11 cellular contexts compared by ENCODE assay signal in genomic region chr11:128463386-128463829, GRCh38.
DNase-seq lines count a peak whose midpoint lies in the region; ATAC-seq and TF ChIP-seq lines count a peak whose summit lies in the region.
"Had no signal": no experiment of that assay in that cellular context is flagged by ENCODE, and none has a peak within 500 bp of the region (broad histone marks: within the 10 kb centered on the region; RNA-seq: fewer than 3 reads in every experiment).

No MANE protein-coding gene starts in this region.

- DNase-seq in Calu3 (no peak), left cardiac atrium (peak; percentile 69), sciatic nerve (ENCODE audit: low spot score) (no peak), D341Med (ENCODE audit: low spot score) (no peak)
- DNase-seq in activated CD8-positive, alpha-beta T cell treated with anti-CD3 and anti-CD28 coated beads for 36 hours: no peak
- DNase-seq in stimulated activated CD4-positive, alpha-beta T cell treated with anti-CD3 and anti-CD28 coated beads, Interleukin-2, amount 100 ng/mL, for 24 hours: no peak
- no peak for DNase-seq in activated CD4-positive, alpha-beta T cell treated with anti-CD3 and anti-CD28 coated beads for 1 hour
- DNase-seq: activated gamma-delta T cell treated with Interleukin-2 at 50 U/mL for 16 hours, NCI-H82, small intestine had no signal

- intact Hi-C loops in Calu3 (cut with micrococcal nuclease; ENCODE audit: unreplicated experiment) (no loop called here), left cardiac atrium (cut with DNase I) (no loop called here), sciatic nerve (cut with DNase I) (no loop called here)
- intact Hi-C loops in activated CD8-positive, alpha-beta T cell treated with anti-CD3 and anti-CD28 coated beads for 36 hours (cut with micrococcal nuclease): no loop called here

- H3K27me3 Mint-ChIP-seq in Calu3 (ENCODE audit: unreplicated experiment): no peaks in the 10 kb centered on the region
- H3K27me3 Mint-ChIP-seq in activated CD8-positive, alpha-beta T cell treated with anti-CD3 and anti-CD28 coated beads for 36 hours: no peaks in the 10 kb centered on the region

- no peak for ATAC-seq in activated CD8-positive, alpha-beta T cell treated with anti-CD3 and anti-CD28 coated beads for 36 hours
- ATAC-seq in left cardiac atrium (peak; percentile 70 to 91), sciatic nerve (peak; percentile 85), HG03457 (IDR thresholded peaks at IDR 0.05; ENCODE audit: unreplicated experiment) (no peak)

- peak overlapping the region; percentile 54 for H3K27ac Mint-ChIP-seq in Calu3 (ENCODE audit: unreplicated experiment)
- H3K27ac Mint-ChIP-seq in activated CD8-positive, alpha-beta T cell treated with anti-CD3 and anti-CD28 coated beads for 36 hours: peak overlapping the region; percentile 97

- TF ChIP-seq CTCF in Calu3 (IDR thresholded peaks at IDR 0.05; ENCODE audit: unreplicated experiment): no peak
- TF ChIP-seq CTCF in activated CD8-positive, alpha-beta T cell treated with anti-CD3 and anti-CD28 coated beads for 36 hours (IDR thresholded peaks at IDR 0.05): no peak

- POLR2A ChIA-PET in activated CD8-positive, alpha-beta T cell treated with anti-CD3 and anti-CD28 coated beads for 36 hours (lab: Charles Lee): interaction anchor here (1.0 to 33.4 kb wide), 5 partner anchors 9 to 173 kb away, joined by 3 to 1082 read pairs (median 4); no protein-coding TSS in a partner anchor

- BruUV-seq in Calu3 (replicated peaks; lab: Mats Ljungman, UMichigan): no TSS peak

- no peaks in the 10 kb centered on the region for H3K9me3 Mint-ChIP-seq in Calu3 (ENCODE audit: low read depth, unreplicated experiment)
- H3K9me3 Mint-ChIP-seq in activated CD8-positive, alpha-beta T cell treated with anti-CD3 and anti-CD28 coated beads for 36 hours: no peaks in the 10 kb centered on the region

- CTCF ChIA-PET in Calu3 (lab: Charles Lee): no interaction called here
- CTCF ChIA-PET in activated CD8-positive, alpha-beta T cell treated with anti-CD3 and anti-CD28 coated beads for 36 hours (lab: Charles Lee): interaction anchor here (0.8 to 1.5 kb wide), 4 partner anchors 14 to 168 kb away, joined by 3 to 8 read pairs (median 4); no protein-coding TSS in a partner anchor

- peaks cover 34% of the 10 kb centered on the region for H3K4me1 Mint-ChIP-seq in Calu3 (ENCODE audit: low read depth, unreplicated experiment)
- H3K4me1 Mint-ChIP-seq in activated CD8-positive, alpha-beta T cell treated with anti-CD3 and anti-CD28 coated beads for 36 hours (ENCODE audit: low read depth): peaks cover 91% of the 10 kb centered on the region

- no peak overlapping the region for H3K4me3 Mint-ChIP-seq in Calu3 (ENCODE audit: low read depth, unreplicated experiment)
- peak overlapping the region; percentile 44 for H3K4me3 Mint-ChIP-seq in activated CD8-positive, alpha-beta T cell treated with anti-CD3 and anti-CD28 coated beads for 36 hours

- peaks cover 23% of the 10 kb centered on the region for H3K36me3 Mint-ChIP-seq in Calu3 (ENCODE audit: insufficient read depth, unreplicated experiment)
- H3K36me3 Mint-ChIP-seq in activated CD8-positive, alpha-beta T cell treated with anti-CD3 and anti-CD28 coated beads for 36 hours (ENCODE audit: low read depth): peaks cover 97% of the 10 kb centered on the region

Comparison
In these comparisons a context has a peak if more than half of its experiments do, and no peak if none do; other contexts are left out.
1. ATAC-seq: peak in left cardiac atrium (2 of 2) and sciatic nerve (single experiment); none in activated CD8-positive, alpha-beta T cell treated with anti-CD3 and anti-CD28 coated beads for 36 hours (single experiment) and HG03457 (single experiment).